ENCODE assay signal across 8 cellular contexts in the genomic region with DNA sequence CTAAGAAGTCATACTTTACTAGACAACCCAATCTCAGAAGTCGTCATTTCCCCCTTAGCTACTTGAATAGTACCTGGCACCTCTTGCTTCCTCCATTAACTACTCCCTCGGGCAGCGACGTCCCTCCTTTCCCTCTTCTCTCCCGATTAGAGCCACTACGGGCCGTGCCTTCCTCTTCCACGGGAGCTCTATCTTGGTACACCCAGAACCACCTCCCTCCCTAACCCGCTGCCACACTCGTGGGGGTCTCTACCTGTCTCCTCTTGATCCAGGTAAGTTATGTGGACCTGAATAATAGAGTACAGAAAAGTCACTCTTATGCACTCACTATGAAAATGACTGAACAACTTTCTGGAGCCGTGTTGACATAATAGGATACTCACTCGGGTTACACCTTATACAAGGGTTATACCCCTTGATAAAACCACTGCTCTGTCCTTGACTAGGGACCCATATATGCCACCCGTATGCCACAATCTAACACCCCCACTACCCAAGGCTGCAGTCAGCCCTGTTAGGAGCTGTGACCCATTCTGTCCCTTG. TPM values are rescaled to one million over a fixed set of nuclear protein-coding genes. Genes with fewer than 3 reads are reported as not detected.
DNase-seq lines count a peak whose midpoint lies in the region; ATAC-seq and FAIRE-seq lines count a peak whose summit lies in the region.

No MANE protein-coding gene starts in this region.

- peaks cover 0 to 8% (median 6%) of the 10 kb centered on the region in 3 experiments for H3K36me3 ChIP-seq in naive thymus-derived CD4-positive, alpha-beta T cell (ENCODE audit: control insufficient read depth in 2 of 3, insufficient read depth in 3 of 3, low read length in 3 of 3)

- peaks cover 28 to 57% (median 50%) of the 10 kb centered on the region in 7 donors for H3K4me1 Mint-ChIP-seq in naive thymus-derived CD4-positive, alpha-beta T cell

- H3K36me3 Mint-ChIP-seq in naive thymus-derived CD4-positive, alpha-beta T cell, result peaks cover 0 to 17% (median 0%) of the 10 kb centered on the region in 5 donors

- peak overlapping the region; percentile 82 for H3K27ac ChIP-seq in epithelial cell of prostate
- peak overlapping the region; percentile 83 for H3K27ac ChIP-seq in naive thymus-derived CD4-positive, alpha-beta T cell (ENCODE audit: low read depth, low read length)

- no peaks in the 10 kb centered on the region for H3K27me3 ChIP-seq in naive thymus-derived CD4-positive, alpha-beta T cell (ENCODE audit: control insufficient read depth in 2 of 2, insufficient read depth in 2 of 2, low read length in 2 of 2)

- CTCF ChIA-PET in naive thymus-derived CD4-positive, alpha-beta T cell (lab: Charles Lee), result interaction anchor here (0.7 kb wide), 2 partner anchors 53 to 1563 kb away, joined by 3 read pairs; no protein-coding TSS in a partner anchor

- peaks cover 0 to 2% (median 0%) of the 10 kb centered on the region in 11 donors for H3K9me3 Mint-ChIP-seq in naive thymus-derived CD4-positive, alpha-beta T cell

- H3K4me3 Mint-ChIP-seq in naive thymus-derived CD4-positive, alpha-beta T cell, result peak overlapping the region; percentile 93 to 99 (median 98)

- no peaks in the 10 kb centered on the region for H3K9me3 ChIP-seq in naive thymus-derived CD4-positive, alpha-beta T cell (ENCODE audit: control insufficient read depth in 2 of 3, low read length in 3 of 3)

- peak overlapping the region; percentile 96 to 100 (median 97) for H3K27ac Mint-ChIP-seq in naive thymus-derived CD4-positive, alpha-beta T cell

- peak overlapping the region; percentile 88 for H3K4me3 ChIP-seq in naive thymus-derived CD4-positive, alpha-beta T cell (ENCODE audit: low read length)

- peak; percentile 58 for DNase-seq in NCI-H748 (lab: John Stamatoyannopoulos, UW; ENCODE audit: unreplicated experiment)
- no peak for DNase-seq in NCI-H748 treated with DMSO at 0.1 percent for 48 hours (lab: John Stamatoyannopoulos, UW)
- peak; percentile 41 for DNase-seq in SHP77 treated with DMSO at 0.1 percent for 48 hours (lab: John Stamatoyannopoulos, UW)
- DNase-seq in epithelial cell of prostate (ENCODE audit: low read depth, low spot score), result no peak
- peak in 3 of 9 donors; percentile 8 to 26 (median 14) for DNase-seq in naive thymus-derived CD4-positive, alpha-beta T cell
- no peak for DNase-seq in HK-2 (ENCODE audit: unreplicated experiment)
- DNase-seq in frontal cortex (ENCODE audit: low spot score in 2 of 2), result no peak

- ATAC-seq in HG02884 (IDR thresholded peaks at IDR 0.05; ENCODE audit: unreplicated experiment), result peak; percentile 4
- peak; percentile 4 for ATAC-seq in naive thymus-derived CD4-positive, alpha-beta T cell

- intact Hi-C loops in naive thymus-derived CD4-positive, alpha-beta T cell (cut with micrococcal nuclease), result loop anchor here (1.0 to 10.0 kb wide), 6 partner anchors 24 to 1184 kb away; partner anchors contain the start of genes SMAD2 (in 2 of the 2), EPG5 (in 1 of the 2), IER3IP1 (in 1 of the 2) and KATNAL2 (in 1 of the 2)

- H3K27me3 Mint-ChIP-seq in naive thymus-derived CD4-positive, alpha-beta T cell, result no peaks in the 10 kb centered on the region

- H3K4me1 ChIP-seq in naive thymus-derived CD4-positive, alpha-beta T cell (ENCODE audit: control insufficient read depth in 2 of 2, insufficient read depth in 2 of 2, low read length in 2 of 2), result peaks cover 18 to 24% of the 10 kb centered on the region in 2 donors

- no peak for FAIRE-seq in frontal cortex (lab: Jason Lieb, UNC)

- POLR2A ChIA-PET in naive thymus-derived CD4-positive, alpha-beta T cell (lab: Charles Lee), result interaction anchor here (0.7 to 1.9 kb wide), 7 partner anchors 9 to 780 kb away, joined by 3 to 10 read pairs (median 4); partner anchors contain the start of genes KATNAL2, PIAS2 and SMAD2

RNA-seq across cellular contexts. Expression of gene HDHD2, which starts 0.6 kb away (rescaled TPM):
- total RNA-seq in naive thymus-derived CD4-positive, alpha-beta T cell, result 10 to 100 TPM; 22.7 to 45.7 (median 38.0) TPM
- 10 to 100 TPM; 45.6 to 58.7 TPM for polyA plus RNA-seq in naive thymus-derived CD4-positive, alpha-beta T cell
- 23.6 TPM for total RNA-seq in frontal cortex

RNA-seq across cellular contexts. Expression of gene IER3IP1, which starts 25.3 kb away (rescaled TPM):
- total RNA-seq in naive thymus-derived CD4-positive, alpha-beta T cell, result 10 to 100 TPM in 1 of 5 experiments, 1 to 10 TPM in 4; 3.5 to 13.4 (median 8.8) TPM
- 10 to 100 TPM; 12.6 to 20.7 TPM for polyA plus RNA-seq in naive thymus-derived CD4-positive, alpha-beta T cell
- total RNA-seq in frontal cortex, result 21.6 TPM

Comparison
In these comparisons a context has a peak if more than half of its experiments do, and no peak if none do; other contexts are left out.
1. DNase-seq: peak in NCI-H748 (single experiment) and SHP77 treated with DMSO at 0.1 percent for 48 hours (single experiment); none in NCI-H748 treated with DMSO at 0.1 percent for 48 hours (single experiment), epithelial cell of prostate (single experiment), HK-2 (single experiment) and frontal cortex (0 of 2).